Comparison of ENCODE assay signal across 30 cellular contexts in genomic region chr9:72755836-72756235, GRCh38.
"Had no signal": no experiment of that assay in that cellular context is flagged by ENCODE, and none has a peak within 500 bp of the region (broad histone marks: within the 10 kb centered on the region; RNA-seq: fewer than 3 reads in every experiment).

No MANE protein-coding gene starts in this region.

- H3K36me3 ChIP-seq: neutrophil, ovary, right lobe of liver, sigmoid colon, stomach, thoracic aorta, thyroid gland, tibial nerve, upper lobe of left lung, vagina had no signal

- H3K9me3 Mint-ChIP-seq: natural killer cell treated with Interleukin-12 subunit alpha and Interleukin-12 subunit beta and Interleukin-15 and Interleukin-18, amount 100 ng/mL, for 72 hours; nephron progenitor cell; neural crest cell; stimulated activated effector memory CD8-positive, alpha-beta T cell treated with anti-CD3 and anti-CD28 coated beads, Interleukin-12 subunit alpha, Interleukin-12 subunit beta, amount 100 ng/mL, for 72 hours; stimulated activated naive B cell treated with anti-CD40 and anti-IgM and Interleukin-4, amounts not matched to agents 10 μg/mL and 1 μg/mL and 100 μg/mL, for 72 hours; stimulated activated naive CD8-positive, alpha-beta T cell treated with anti-CD3 and anti-CD28 coated beads, Interleukin-15, Interleukin-2, amounts not matched to agents 100 ng/mL and 50 ng/mL, for 24 hours had no signal

- H3K9me3 ChIP-seq: neutrophil, ovary, psoas muscle, right lobe of liver, sigmoid colon, stomach, thoracic aorta, thyroid gland, tibial nerve, upper lobe of left lung, vagina had no signal

- H3K27me3 ChIP-seq: ovary, right lobe of liver, sigmoid colon, stomach, thyroid gland, tibial nerve, upper lobe of left lung, vagina had no signal

- H3K9ac ChIP-seq: parathyroid adenoma had no signal

- H3K27ac Mint-ChIP-seq: natural killer cell treated with Interleukin-12 subunit alpha and Interleukin-12 subunit beta and Interleukin-15 and Interleukin-18, amount 100 ng/mL, for 72 hours; nephron progenitor cell; progenitor cell of endocrine pancreas; stimulated activated effector memory CD8-positive, alpha-beta T cell treated with anti-CD3 and anti-CD28 coated beads, Interleukin-12 subunit alpha, Interleukin-12 subunit beta, amount 100 ng/mL, for 72 hours; stimulated activated naive B cell treated with anti-CD40 and anti-IgM and Interleukin-4, amounts not matched to agents 10 μg/mL and 1 μg/mL and 100 μg/mL, for 72 hours; stimulated activated naive CD8-positive, alpha-beta T cell treated with anti-CD3 and anti-CD28 coated beads, Interleukin-15, Interleukin-2, amounts not matched to agents 100 ng/mL and 50 ng/mL, for 24 hours had no signal

- H3K4me1 Mint-ChIP-seq: nephron progenitor cell; stimulated activated effector memory CD8-positive, alpha-beta T cell treated with anti-CD3 and anti-CD28 coated beads, Interleukin-12 subunit alpha, Interleukin-12 subunit beta, amount 100 ng/mL, for 72 hours; stimulated activated naive B cell treated with anti-CD40 and anti-IgM and Interleukin-4, amounts not matched to agents 10 μg/mL and 1 μg/mL and 100 μg/mL, for 72 hours had no signal

- H3K27me3 Mint-ChIP-seq: progenitor cell of endocrine pancreas; stimulated activated naive B cell treated with anti-CD40 and anti-IgM and Interleukin-4, amounts not matched to agents 10 μg/mL and 1 μg/mL and 100 μg/mL, for 72 hours had no signal

- FAIRE-seq: urothelium cell line had no signal

- H3K4me1 ChIP-seq: parathyroid adenoma, psoas muscle, right lobe of liver, sigmoid colon, stomach, thyroid gland, tibial nerve, upper lobe of left lung, vagina had no signal

- H3K79me2 ChIP-seq: parathyroid adenoma had no signal

- H3K27ac ChIP-seq: neutrophil, ovary, parathyroid adenoma, psoas muscle, right lobe of liver, sigmoid colon, stomach, thoracic aorta, thyroid gland, tibial nerve, upper lobe of left lung, vagina had no signal

- ATAC-seq: natural killer cell treated with Interleukin-12 subunit alpha and Interleukin-12 subunit beta and Interleukin-15 and Interleukin-18, amount 100 ng/mL, for 72 hours; psoas muscle; right cardiac atrium; right lobe of liver; stimulated activated effector memory CD8-positive, alpha-beta T cell treated with anti-CD3 and anti-CD28 coated beads, Interleukin-12 subunit alpha, Interleukin-12 subunit beta, amount 100 ng/mL, for 72 hours; stimulated activated naive B cell treated with anti-CD40 and anti-IgM and Interleukin-4, amounts not matched to agents 10 μg/mL and 1 μg/mL and 100 μg/mL, for 72 hours had no signal

- H3K36me3 Mint-ChIP-seq: natural killer cell treated with Interleukin-12 subunit alpha and Interleukin-12 subunit beta and Interleukin-15 and Interleukin-18, amount 100 ng/mL, for 72 hours; stimulated activated effector memory CD8-positive, alpha-beta T cell treated with anti-CD3 and anti-CD28 coated beads, Interleukin-12 subunit alpha, Interleukin-12 subunit beta, amount 100 ng/mL, for 72 hours; stimulated activated naive B cell treated with anti-CD40 and anti-IgM and Interleukin-4, amounts not matched to agents 10 μg/mL and 1 μg/mL and 100 μg/mL, for 72 hours had no signal

- H2AFZ ChIP-seq: parathyroid adenoma had no signal

- H3K4me3 ChIP-seq: ovary, psoas muscle, right lobe of liver, sigmoid colon, stomach, thoracic aorta, thyroid gland, tibial nerve, upper lobe of left lung, vagina had no signal

- H3K4me3 Mint-ChIP-seq: natural killer cell treated with Interleukin-12 subunit alpha and Interleukin-12 subunit beta and Interleukin-15 and Interleukin-18, amount 100 ng/mL, for 72 hours; nephron progenitor cell; neural crest cell; stimulated activated effector memory CD8-positive, alpha-beta T cell treated with anti-CD3 and anti-CD28 coated beads, Interleukin-12 subunit alpha, Interleukin-12 subunit beta, amount 100 ng/mL, for 72 hours; stimulated activated naive B cell treated with anti-CD40 and anti-IgM and Interleukin-4, amounts not matched to agents 10 μg/mL and 1 μg/mL and 100 μg/mL, for 72 hours; stimulated activated naive CD8-positive, alpha-beta T cell treated with anti-CD3 and anti-CD28 coated beads, Interleukin-15, Interleukin-2, amounts not matched to agents 100 ng/mL and 50 ng/mL, for 24 hours had no signal

- DNase-seq: nephron progenitor cell; nucleus accumbens; ovary; posterior cingulate gyrus; psoas muscle; right cardiac atrium; right lobe of liver; sigmoid colon; small intestine; stimulated activated CD4-positive, alpha-beta T cell treated with anti-CD3 and anti-CD28 coated beads, Interleukin-15, amount 100 ng/mL, for 24 hours; stimulated activated CD4-positive, alpha-beta T cell treated with anti-CD3 and anti-CD28 coated beads, Interleukin-2, amount 100 ng/mL, for 24 hours; stimulated activated CD4-positive, alpha-beta T cell treated with anti-CD3 and anti-CD28 coated beads, Interleukin-2, amount 100 ng/mL, for 48 hours; stimulated activated CD4-positive, alpha-beta T cell treated with anti-CD3 and anti-CD28 coated beads, Interleukin-4, amount 100 ng/mL, for 24 hours; stimulated activated naive B cell treated with anti-CD40 and anti-IgM and Interleukin-4, amounts not matched to agents 10 μg/mL and 1 μg/mL and 100 μg/mL, for 72 hours; stimulated activated naive CD4-positive, alpha-beta T cell treated with Interleukin-2 at 50 U/mL for 16 hours; stomach; thyroid gland; trophoblast cell; upper lobe of left lung had no signal
